ENCODE assay signal across 1 cellular context in the genomic region with DNA sequence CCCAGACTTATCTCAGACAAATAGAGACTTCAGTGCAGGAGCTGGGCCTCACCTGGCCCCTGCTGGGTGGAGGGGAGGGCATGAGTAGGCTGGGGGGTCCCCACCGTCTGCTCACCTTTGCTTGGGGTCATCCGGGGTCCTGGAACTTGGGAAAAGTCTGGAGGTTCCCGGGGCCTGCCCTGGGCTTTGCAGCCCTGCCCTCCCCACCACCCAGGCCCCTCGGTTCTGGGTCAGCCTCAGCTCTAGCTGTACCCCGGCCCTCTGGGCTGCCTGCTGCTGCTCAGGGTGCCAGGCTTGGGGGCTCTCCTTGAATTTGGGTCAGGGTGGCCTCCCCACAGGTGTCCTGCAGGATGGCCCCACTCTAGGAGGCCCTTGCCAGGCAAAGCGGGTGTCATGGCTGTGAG.
TF ChIP-seq lines count a peak whose summit lies in the region.

No MANE protein-coding gene starts in this region.

TF ChIP-seq in H1, 55 proteins besides CTCF, POLR2A, EP300 and RAD21:
- TF ChIP-seq ZNF274 (IDR thresholded peaks at IDR 0.05; ENCODE audit: borderline replicate concordance, extremely low read depth, low read length), result no peak
- TF ChIP-seq FOSL1 (IDR thresholded peaks at IDR 0.05; ENCODE audit: insufficient read depth, low read depth, low read length), result no peak
